ENCODE assay signal across 16 cellular contexts in genomic region chr10:62382831-62383230, GRCh38. TPM values are rescaled to one million over a fixed set of nuclear protein-coding genes. Genes with fewer than 3 reads are reported as not detected.
"Had no signal": no experiment of that assay in that cellular context is flagged by ENCODE, and none has a peak within 500 bp of the region (broad histone marks: within the 10 kb centered on the region; RNA-seq: fewer than 3 reads in every experiment).

No MANE protein-coding gene starts in this region.

- H3K27ac ChIP-seq: gastrocnemius medialis, prostate gland, testis, upper lobe of right lung, VCaP had no signal

- H3K27me3 ChIP-seq: gastrocnemius medialis, testis, upper lobe of right lung had no signal

- H3K4me1 Mint-ChIP-seq: nephron progenitor cell; stimulated activated naive B cell treated with anti-CD40 and anti-IgM and Interleukin-4, amounts not matched to agents 10 μg/mL and 1 μg/mL and 100 μg/mL, for 72 hours had no signal

- H3K4me3 Mint-ChIP-seq: activated CD4-positive, alpha-beta memory T cell treated with anti-CD3 and anti-CD28 coated beads, Interleukin-2, amount 10 ng/mL, durations not matched to agents 7 days and 5 days; nephron progenitor cell; stimulated activated naive B cell treated with anti-CD40 and anti-IgM and Interleukin-4, amounts not matched to agents 10 μg/mL and 1 μg/mL and 100 μg/mL, for 72 hours had no signal

- DNase-seq: activated CD4-positive, alpha-beta memory T cell treated with anti-CD3 and anti-CD28 coated beads, Interleukin-2, amount 10 ng/mL, durations not matched to agents 7 days and 5 days; activated naive CD4-positive, alpha-beta T cell; central memory CD4-positive, alpha-beta T cell; gastrocnemius medialis; left colon; nephron progenitor cell; stimulated activated CD4-positive, alpha-beta T cell treated with anti-CD3 and anti-CD28 coated beads, Interleukin-2, amount 100 ng/mL, for 24 hours; stimulated activated naive B cell treated with anti-CD40 and anti-IgM and Interleukin-4, amounts not matched to agents 10 μg/mL and 1 μg/mL and 100 μg/mL, for 72 hours; T-helper 1 cell; testis; upper lobe of right lung had no signal

- H3K4me1 ChIP-seq: gastrocnemius medialis, prostate gland, testis had no signal

- H3K9me3 ChIP-seq: gastrocnemius medialis, prostate gland, testis, upper lobe of right lung had no signal

- H3K36me3 ChIP-seq: gastrocnemius medialis, prostate gland, upper lobe of right lung had no signal

- H3K9me3 Mint-ChIP-seq: nephron progenitor cell; stimulated activated naive B cell treated with anti-CD40 and anti-IgM and Interleukin-4, amounts not matched to agents 10 μg/mL and 1 μg/mL and 100 μg/mL, for 72 hours had no signal

- H3K4me3 ChIP-seq: gastrocnemius medialis, prostate gland, testis, upper lobe of right lung had no signal

- ATAC-seq: gastrocnemius medialis; left colon; sciatic nerve; stimulated activated naive B cell treated with anti-CD40 and anti-IgM and Interleukin-4, amounts not matched to agents 10 μg/mL and 1 μg/mL and 100 μg/mL, for 72 hours; upper lobe of right lung had no signal

- H3K27ac Mint-ChIP-seq: activated CD4-positive, alpha-beta memory T cell treated with anti-CD3 and anti-CD28 coated beads, Interleukin-2, amount 10 ng/mL, durations not matched to agents 7 days and 5 days; nephron progenitor cell; stimulated activated naive B cell treated with anti-CD40 and anti-IgM and Interleukin-4, amounts not matched to agents 10 μg/mL and 1 μg/mL and 100 μg/mL, for 72 hours had no signal

RNA-seq across cellular contexts. Expression of gene ZNF365, which starts 8.7 kb away (rescaled TPM):
- total RNA-seq: dermis microvascular lymphatic vessel endothelial cell, gastrocnemius medialis, left colon, lung microvascular endothelial cell had no signal
